Comparison of ENCODE assay signal across 1 cellular context in genomic region chr6:108630050-108630714, GRCh38.
TF ChIP-seq lines count a peak whose summit lies in the region.

No MANE protein-coding gene starts in this region.

TF ChIP-seq in H1, 55 proteins besides CTCF, POLR2A, EP300 and RAD21 (continued from another document):
- TF ChIP-seq USF2 (IDR thresholded peaks at IDR 0.05; ENCODE audit: low read length) (no peak), GTF2F1 (IDR thresholded peaks at IDR 0.05; ENCODE audit: borderline replicate concordance, low read depth, low read length) (no peak), MAX (IDR thresholded peaks at IDR 0.05) (no peak), MAFK (IDR thresholded peaks at IDR 0.05; ENCODE audit: low read depth, low read length) (no peak), GABPA (IDR thresholded peaks at IDR 0.05; ENCODE audit: borderline replicate concordance, insufficient read depth, low read length) (no peak), NRF1 (IDR thresholded peaks at IDR 0.05; ENCODE audit: low read depth, low read length) (no peak), RFX5 (IDR thresholded peaks at IDR 0.05; ENCODE audit: borderline replicate concordance, low read depth, low read length) (no peak), FOSL1 (IDR thresholded peaks at IDR 0.05; ENCODE audit: insufficient read depth, low read depth, low read length) (no peak)
